In the genomic region with DNA sequence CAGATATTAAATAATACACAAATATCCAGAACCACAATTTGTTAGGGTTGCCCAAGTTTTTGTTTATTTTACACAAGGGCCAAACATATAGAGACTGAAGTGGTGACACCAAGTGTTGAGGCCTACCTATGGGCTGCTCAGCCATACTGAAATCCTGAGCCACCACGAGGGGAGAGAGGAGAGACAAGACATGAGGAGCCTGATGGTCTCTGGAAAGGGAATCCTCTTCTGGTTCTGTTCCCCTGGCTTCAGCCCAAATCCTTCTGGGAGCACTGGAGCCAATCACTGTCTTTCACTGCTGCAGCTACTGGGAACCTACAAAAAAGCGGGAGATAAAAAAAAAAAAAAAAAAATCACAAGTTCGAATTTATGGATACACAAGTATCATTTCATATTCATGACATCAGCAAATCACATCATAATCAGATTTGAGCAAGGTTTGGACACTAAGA, we compare ENCODE assay signal across 10 cellular contexts. TPM values are rescaled to one million over a fixed set of nuclear protein-coding genes. Genes with fewer than 3 reads are reported as not detected.
DNase-seq lines count a peak whose midpoint lies in the region; ATAC-seq and TF ChIP-seq lines count a peak whose summit lies in the region.
"Had no signal": no experiment of that assay in that cellular context is flagged by ENCODE, and none has a peak within 500 bp of the region (broad histone marks: within the 10 kb centered on the region; RNA-seq: fewer than 3 reads in every experiment).

No MANE protein-coding gene starts in this region.

- DNase-seq in NCI-H2227 (lab: John Stamatoyannopoulos, UW; ENCODE audit: unreplicated experiment): peak; percentile 28
- DNase-seq in NCI-H2227 treated with DMSO at 0.1 percent for 48 hours (lab: John Stamatoyannopoulos, UW): no peak
- no peak for DNase-seq in Panc1 (ENCODE audit: low read depth, low spot score)
- no peak for DNase-seq in left ventricle myocardium inferior
- DNase-seq in activated CD4-positive, CD25-positive, alpha-beta regulatory T cell (lab: John Stamatoyannopoulos, UW): no peak
- no peak for DNase-seq in HUDEP-2 (lab: John Stamatoyannopoulos, UW; ENCODE audit: unreplicated experiment in 76 of 76)
- DNase-seq: amniotic stem cell had no signal

- CTCF ChIA-PET in Panc1 (lab: Charles Lee): no interaction called here

- H3K4me3 ChIP-seq in Panc1 (ENCODE audit: low read depth in 2 of 2, low read length in 2 of 2): 0 out of 4 replicates have a peak overlapping the region, but pooled peaks of 1 of the 2 experiments have one; percentile 2
- H3K4me3 ChIP-seq in left ventricle myocardium inferior: peak overlapping the region; percentile 81
- no peak overlapping the region for H3K4me3 ChIP-seq in skin epidermis

- in situ Hi-C loops in Panc1 (cut with HindIII; ENCODE audit: low pct_unique_long_range_greater_than_20kb, low sequenced_read_pairs): no loop called here

- no TSS peak for BruUV-seq in Panc1 (replicated peaks; lab: Mats Ljungman, UMichigan)

- peaks cover 36% of the 10 kb centered on the region for H3K4me1 ChIP-seq in Panc1 (ENCODE audit: control insufficient read depth, insufficient read depth, low read length)
- H3K4me1 ChIP-seq in left ventricle myocardium inferior: peaks cover 68% of the 10 kb centered on the region

- no peak for ATAC-seq in Panc1
- no peak for ATAC-seq in GM19452 (IDR thresholded peaks at IDR 0.05; ENCODE audit: unreplicated experiment)

- no peaks in the 10 kb centered on the region for H3K9me3 ChIP-seq in Panc1 (ENCODE audit: control insufficient read depth, insufficient read depth, low read depth, low read length)
- H3K9me3 ChIP-seq in left ventricle myocardium inferior (replicated peaks): no peaks in the 10 kb centered on the region

- H3K36me3 ChIP-seq in Panc1 (ENCODE audit: control insufficient read depth, insufficient read depth, low read length) (no peaks in the 10 kb centered on the region), left ventricle myocardium inferior (no peaks in the 10 kb centered on the region)

- TF ChIP-seq CTCF in Panc1 (IDR thresholded peaks at IDR 0.05): no peak
- TF ChIP-seq CTCF in left ventricle myocardium inferior (IDR thresholded peaks at IDR 0.05; ENCODE audit: borderline replicate concordance): no peak

- intact Hi-C loops in Panc1 (cut with micrococcal nuclease; ENCODE audit: unreplicated experiment): loop anchor here (10.0 kb wide), 1 partner anchor 349 kb away; no protein-coding TSS in a partner anchor
- intact Hi-C loops in left ventricle myocardium inferior (cut with micrococcal nuclease): no loop called here

- H3K27me3 ChIP-seq in Panc1 (ENCODE audit: control insufficient read depth, insufficient read depth, low read length): no peaks in the 10 kb centered on the region
- no peaks in the 10 kb centered on the region for H3K27me3 ChIP-seq in left ventricle myocardium inferior (ENCODE audit: low read depth)

- POLR2A ChIA-PET in Panc1 (lab: Charles Lee): no interaction called here

- peak overlapping the region; percentile 89 for H3K27ac ChIP-seq in Panc1 (ENCODE audit: low read length)
- H3K27ac ChIP-seq in left ventricle myocardium inferior (replicated peaks): peak overlapping the region; percentile 99
- H3K27ac ChIP-seq in skin epidermis: peak overlapping the region in 16 of 21 experiments; percentile 5 to 100 (median 98)

RNA-seq across cellular contexts. Expression of gene SKIDA1, which starts 1.9 kb away (rescaled TPM):
- total RNA-seq in Panc1 (2021; ENCODE audit: unreplicated experiment) (9.3 TPM), left ventricle myocardium inferior (2.7 TPM)
- polyA plus RNA-seq in Panc1 (2012; ENCODE audit: insufficient read length): 5.8 TPM
- total RNA-seq: T-helper 1 cell treated with Interleukin-12 subunit alpha and Interleukin-12 subunit beta and Interleukin-4 antibody, amounts not matched to agents 30 ng/mL and 1 ng/mL, for 36 hours had no signal

RNA-seq across cellular contexts. Expression of gene MLLT10, which starts 10.4 kb away (rescaled TPM):
- total RNA-seq in Panc1 (2021; ENCODE audit: unreplicated experiment) (33.4 TPM), left ventricle myocardium inferior (18.7 TPM)
- 28.9 TPM for polyA plus RNA-seq in Panc1 (2012; ENCODE audit: insufficient read length)
